Comparison of ENCODE assay signal across 23 cellular contexts in genomic region chr2:217875138-217875537, GRCh38.
DNase-seq lines count a peak whose midpoint lies in the region; ATAC-seq and TF ChIP-seq lines count a peak whose summit lies in the region.
"Had no signal": no experiment of that assay in that cellular context is flagged by ENCODE, and none has a peak within 500 bp of the region (broad histone marks: within the 10 kb centered on the region; RNA-seq: fewer than 3 reads in every experiment).

No MANE protein-coding gene starts in this region.

- TF ChIP-seq CTCF in left ventricle myocardium inferior (IDR thresholded peaks at IDR 0.05; ENCODE audit: borderline replicate concordance) (no peak), ascending aorta (IDR thresholded peaks at IDR 0.05) (no peak), osteoblast (IDR thresholded peaks at IDR 0.05; ENCODE audit: extremely low read depth, low read depth, low read length) (no peak), type B pancreatic cell (conservative IDR thresholded peaks at IDR 0.05) (no peak)

- H3K36me3 ChIP-seq in left ventricle myocardium inferior (peaks cover 96% of the 10 kb centered on the region), ascending aorta (peaks cover 96 to 100% of the 10 kb centered on the region in 2 donors), osteoblast (ENCODE audit: insufficient read depth, low read length) (peaks cover 83% of the 10 kb centered on the region)

- H3K79me2 ChIP-seq in osteoblast (ENCODE audit: insufficient read depth, low read length): peaks cover 2% of the 10 kb centered on the region
- H3K79me2 ChIP-seq: parathyroid adenoma had no signal

- H3K27ac ChIP-seq in left ventricle myocardium inferior (replicated peaks) (peak overlapping the region; percentile 68), ascending aorta (peak overlapping the region; percentile 56 to 62), osteoblast (ENCODE audit: low read depth, low read length) (peak overlapping the region; percentile 15)
- H3K27ac ChIP-seq: parathyroid adenoma, SJSA1 had no signal

- no peaks in the 10 kb centered on the region for H3K27me3 Mint-ChIP-seq in type B pancreatic cell
- H3K27me3 Mint-ChIP-seq: activated naive CD8-positive, alpha-beta T cell treated with anti-CD3 and anti-CD28 coated beads, Interleukin-2, amount 10 ng/mL, durations not matched to agents 7 days and 5 days; CD4-positive, alpha-beta T cell had no signal

- no peak overlapping the region for H3K4me3 Mint-ChIP-seq in type B pancreatic cell
- H3K4me3 Mint-ChIP-seq: activated naive CD8-positive, alpha-beta T cell treated with anti-CD3 and anti-CD28 coated beads, Interleukin-2, amount 10 ng/mL, durations not matched to agents 7 days and 5 days; CD4-positive, alpha-beta T cell; IgD-negative memory B cell; stimulated activated memory B cell treated with anti-CD40 and anti-IgM and Interleukin-4, amounts not matched to agents 10 μg/mL and 1 μg/mL and 100 μg/mL, for 72 hours had no signal

- intact Hi-C loops in left ventricle myocardium inferior (cut with micrococcal nuclease): no loop called here
- intact Hi-C loops in cardiac septum (cut with DNase I): no loop called here
- intact Hi-C loops in ascending aorta (cut with DNase I): loop anchor here (2.0 kb wide), 1 partner anchor 16 kb away; no protein-coding TSS in a partner anchor

- peaks cover 11% of the 10 kb centered on the region for H3K4me1 Mint-ChIP-seq in type B pancreatic cell (ENCODE audit: unreplicated experiment)
- H3K4me1 Mint-ChIP-seq: activated naive CD8-positive, alpha-beta T cell treated with anti-CD3 and anti-CD28 coated beads, Interleukin-2, amount 10 ng/mL, durations not matched to agents 7 days and 5 days; IgD-negative memory B cell; stimulated activated memory B cell treated with anti-CD40 and anti-IgM and Interleukin-4, amounts not matched to agents 10 μg/mL and 1 μg/mL and 100 μg/mL, for 72 hours had no signal

- ATAC-seq in GM19328 (IDR thresholded peaks at IDR 0.05; ENCODE audit: unreplicated experiment): no peak
- ATAC-seq: right cardiac atrium; stimulated activated memory B cell treated with anti-CD40 and anti-IgM and Interleukin-4, amounts not matched to agents 10 μg/mL and 1 μg/mL and 100 μg/mL, for 72 hours had no signal

- no peaks in the 10 kb centered on the region for H3K27me3 ChIP-seq in left ventricle myocardium inferior (ENCODE audit: low read depth)
- H3K27me3 ChIP-seq in ascending aorta: no peaks in the 10 kb centered on the region
- no peaks in the 10 kb centered on the region for H3K27me3 ChIP-seq in osteoblast (ENCODE audit: insufficient read depth, low read length)
- H3K27me3 ChIP-seq: SJSA1, testis had no signal

- no peak overlapping the region for H3K4me2 ChIP-seq in osteoblast (ENCODE audit: insufficient read depth, low read length)

- H3K4me3 ChIP-seq in left ventricle myocardium inferior (no peak overlapping the region), ascending aorta (no peak overlapping the region), osteoblast (ENCODE audit: insufficient read depth, low read length) (no peak overlapping the region)
- H3K4me3 ChIP-seq: SJSA1, testis had no signal

- H3K27ac Mint-ChIP-seq in type B pancreatic cell: peak overlapping the region; percentile 19
- H3K27ac Mint-ChIP-seq: activated naive CD8-positive, alpha-beta T cell treated with anti-CD3 and anti-CD28 coated beads, Interleukin-2, amount 10 ng/mL, durations not matched to agents 7 days and 5 days; CD4-positive, alpha-beta T cell; IgD-negative memory B cell; stimulated activated memory B cell treated with anti-CD40 and anti-IgM and Interleukin-4, amounts not matched to agents 10 μg/mL and 1 μg/mL and 100 μg/mL, for 72 hours had no signal

- H3K36me3 Mint-ChIP-seq in type B pancreatic cell: peaks cover 14% of the 10 kb centered on the region
- H3K36me3 Mint-ChIP-seq: activated naive CD8-positive, alpha-beta T cell treated with anti-CD3 and anti-CD28 coated beads, Interleukin-2, amount 10 ng/mL, durations not matched to agents 7 days and 5 days; stimulated activated memory B cell treated with anti-CD40 and anti-IgM and Interleukin-4, amounts not matched to agents 10 μg/mL and 1 μg/mL and 100 μg/mL, for 72 hours had no signal

- H3K9me3 ChIP-seq in left ventricle myocardium inferior (replicated peaks): no peaks in the 10 kb centered on the region
- H3K9me3 ChIP-seq in ascending aorta: no peaks in the 10 kb centered on the region
- H3K9me3 ChIP-seq in osteoblast (ENCODE audit: low read depth, low read length): no peaks in the 10 kb centered on the region
- H3K9me3 ChIP-seq: SJSA1, testis had no signal

- DNase-seq in left ventricle myocardium inferior (no peak), cardiac septum (ENCODE audit: low spot score) (no peak), ascending aorta (ENCODE audit: low spot score in 2 of 2) (no peak), osteoblast (ENCODE audit: insufficient read length, low spot score, missing footprints) (peak; percentile 29), type B pancreatic cell (ENCODE audit: extremely low spot score, unreplicated experiment) (no peak), DMS 273 (lab: John Stamatoyannopoulos, UW; ENCODE audit: unreplicated experiment) (no peak)
- no peak for DNase-seq in stimulated activated CD4-positive, alpha-beta T cell treated with anti-CD3 and anti-CD28 coated beads, Interleukin-4, amount 100 ng/mL, for 24 hours
- DNase-seq: 8988T; activated CD8-positive, alpha-beta memory T cell treated with anti-CD3 and anti-CD28 coated beads for 24 hours; activated gamma-delta T cell; activated naive CD8-positive, alpha-beta T cell treated with anti-CD3 and anti-CD28 coated beads, Interleukin-2, amount 10 ng/mL, durations not matched to agents 7 days and 5 days; CD4-positive, alpha-beta T cell; NCI-H1105 treated with DMSO at 0.1 percent for 48 hours; NCI-H2029; NCI-H526 treated with DMSO at 0.1 percent for 48 hours; stimulated activated CD4-positive, alpha-beta T cell treated with anti-CD3 and anti-CD28 coated beads, Interleukin-4, amount 100 ng/mL, for 4 hours; testis had no signal

- H3K4me1 ChIP-seq in left ventricle myocardium inferior (peaks cover 79% of the 10 kb centered on the region), ascending aorta (peaks cover 0 to 48% of the 10 kb centered on the region in 2 donors), osteoblast (ENCODE audit: insufficient read depth, low read length) (peaks cover 7% of the 10 kb centered on the region)
- H3K4me1 ChIP-seq: parathyroid adenoma, SJSA1 had no signal

- H2AFZ ChIP-seq in osteoblast (ENCODE audit: low read length): no peak overlapping the region
- H2AFZ ChIP-seq: parathyroid adenoma had no signal

- H3K9me3 Mint-ChIP-seq in type B pancreatic cell: no peaks in the 10 kb centered on the region
- H3K9me3 Mint-ChIP-seq: activated naive CD8-positive, alpha-beta T cell treated with anti-CD3 and anti-CD28 coated beads, Interleukin-2, amount 10 ng/mL, durations not matched to agents 7 days and 5 days; CD4-positive, alpha-beta T cell; stimulated activated memory B cell treated with anti-CD40 and anti-IgM and Interleukin-4, amounts not matched to agents 10 μg/mL and 1 μg/mL and 100 μg/mL, for 72 hours had no signal

- peaks cover 57% of the 10 kb centered on the region for H4K20me1 ChIP-seq in osteoblast (ENCODE audit: insufficient read depth, low read length)

Comparison
In these comparisons a context has a peak if more than half of its experiments do, and no peak if none do; other contexts are left out.
1. H3K27ac ChIP-seq: peak in every context shown above with its lines; median percentile 68 in left ventricle myocardium inferior; 59 in ascending aorta; 15 in osteoblast.